In the genomic region with DNA sequence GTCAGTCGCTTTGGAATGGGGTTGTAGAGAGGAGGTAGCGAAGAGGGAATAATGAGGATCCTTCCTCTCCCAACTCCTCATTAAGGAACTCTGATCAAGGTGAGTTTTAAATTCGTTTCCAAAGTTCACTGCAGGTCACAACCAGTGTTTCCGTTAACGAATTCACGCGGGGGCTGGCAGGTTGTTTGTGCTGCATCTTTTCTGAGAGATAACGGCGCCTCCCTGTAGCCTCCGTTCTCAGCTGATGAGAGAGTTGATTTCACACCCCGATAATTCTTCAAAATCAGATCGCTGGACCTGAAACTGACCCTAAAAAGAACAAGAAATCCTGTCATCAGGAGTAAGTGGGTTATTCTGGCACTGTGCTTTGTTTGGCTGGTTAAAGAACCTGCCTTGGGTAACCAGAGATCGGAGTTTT, we compare ENCODE assay signal across 8 cellular contexts. TPM values are rescaled to one million over a fixed set of nuclear protein-coding genes. Genes with fewer than 3 reads are reported as not detected.
DNase-seq lines count a peak whose midpoint lies in the region; ATAC-seq and TF ChIP-seq lines count a peak whose summit lies in the region.

No MANE protein-coding gene starts in this region.

- peak overlapping the region; percentile 53 to 56 for H3K4me3 ChIP-seq in foreskin fibroblast (ENCODE audit: low read depth in 1 of 2, low read length in 2 of 2)

- ATAC-seq in stimulated activated naive CD8-positive, alpha-beta T cell treated with anti-CD3 and anti-CD28 coated beads, Interleukin-15, Interleukin-2, amounts not matched to agents 100 U/mL and 50 U/mL, for 24 hours: no peak
- peak; percentile 24 for ATAC-seq in activated CD8-positive, alpha-beta T cell treated with anti-CD3 and anti-CD28 coated beads for 36 hours

- H3K36me3 Mint-ChIP-seq in stimulated activated naive CD8-positive, alpha-beta T cell treated with anti-CD3 and anti-CD28 coated beads, Interleukin-15, Interleukin-2, amounts not matched to agents 100 ng/mL and 50 ng/mL, for 24 hours (ENCODE audit: low read depth): peaks cover 4% of the 10 kb centered on the region
- peaks cover 4% of the 10 kb centered on the region for H3K36me3 Mint-ChIP-seq in activated CD8-positive, alpha-beta T cell treated with anti-CD3 and anti-CD28 coated beads for 36 hours (ENCODE audit: low read depth)

- peaks cover 53% of the 10 kb centered on the region for H3K27me3 Mint-ChIP-seq in stimulated activated naive CD8-positive, alpha-beta T cell treated with anti-CD3 and anti-CD28 coated beads, Interleukin-15, Interleukin-2, amounts not matched to agents 100 ng/mL and 50 ng/mL, for 24 hours
- H3K27me3 Mint-ChIP-seq in activated CD8-positive, alpha-beta T cell treated with anti-CD3 and anti-CD28 coated beads for 36 hours: peaks cover 19% of the 10 kb centered on the region

- H3K4me3 Mint-ChIP-seq in stimulated activated naive CD8-positive, alpha-beta T cell treated with anti-CD3 and anti-CD28 coated beads, Interleukin-15, Interleukin-2, amounts not matched to agents 100 ng/mL and 50 ng/mL, for 24 hours: peak overlapping the region; percentile 86
- H3K4me3 Mint-ChIP-seq in activated CD8-positive, alpha-beta T cell treated with anti-CD3 and anti-CD28 coated beads for 36 hours: peak overlapping the region; percentile 81

- TF ChIP-seq CTCF in activated CD8-positive, alpha-beta T cell treated with anti-CD3 and anti-CD28 coated beads for 36 hours (IDR thresholded peaks at IDR 0.05): no peak
- no peak for TF ChIP-seq CTCF in foreskin fibroblast (IDR thresholded peaks at IDR 0.05; ENCODE audit: low read depth, low read length)

- CTCF ChIA-PET in activated CD8-positive, alpha-beta T cell treated with anti-CD3 and anti-CD28 coated beads for 36 hours (lab: Charles Lee): interaction anchor here (0.7 to 6.2 kb wide), 5 partner anchors 10 to 263 kb away, joined by 3 to 31 read pairs (median 3); a partner anchor contains a TSS

- DNase-seq in stimulated activated naive CD8-positive, alpha-beta T cell treated with anti-CD3 and anti-CD28 coated beads, Interleukin-15, Interleukin-2, amounts not matched to agents 100 U/mL and 50 U/mL, for 24 hours: no peak
- peak; percentile 69 for DNase-seq in activated CD8-positive, alpha-beta T cell treated with anti-CD3 and anti-CD28 coated beads for 36 hours
- peak in 1 of 2 donors; percentile 32 for DNase-seq in foreskin fibroblast
- no peak for DNase-seq in UCSD-AML1 (lab: John Stamatoyannopoulos, UW; ENCODE audit: unreplicated experiment)
- DNase-seq in NK-92 (lab: John Stamatoyannopoulos, UW; ENCODE audit: unreplicated experiment): no peak
- DNase-seq in AG20443 (ENCODE audit: low spot score): no peak
- DNase-seq in hippocampal formation (lab: John Stamatoyannopoulos, UW): no peak

- peaks cover 70% of the 10 kb centered on the region for H3K4me1 Mint-ChIP-seq in stimulated activated naive CD8-positive, alpha-beta T cell treated with anti-CD3 and anti-CD28 coated beads, Interleukin-15, Interleukin-2, amounts not matched to agents 100 ng/mL and 50 ng/mL, for 24 hours (ENCODE audit: low read depth)
- H3K4me1 Mint-ChIP-seq in activated CD8-positive, alpha-beta T cell treated with anti-CD3 and anti-CD28 coated beads for 36 hours (ENCODE audit: low read depth): peaks cover 50% of the 10 kb centered on the region

- intact Hi-C loops in activated CD8-positive, alpha-beta T cell treated with anti-CD3 and anti-CD28 coated beads for 36 hours (cut with micrococcal nuclease): loop anchor here (5.0 kb wide), 1 partner anchor 220 kb away; no protein-coding TSS in a partner anchor

- POLR2A ChIA-PET in activated CD8-positive, alpha-beta T cell treated with anti-CD3 and anti-CD28 coated beads for 36 hours (lab: Charles Lee): interaction anchor here (1.0 to 2.2 kb wide), 6 partner anchors 9 to 239 kb away, joined by 3 to 9 read pairs (median 4); a partner anchor contains a TSS

- H3K27ac Mint-ChIP-seq in stimulated activated naive CD8-positive, alpha-beta T cell treated with anti-CD3 and anti-CD28 coated beads, Interleukin-15, Interleukin-2, amounts not matched to agents 100 ng/mL and 50 ng/mL, for 24 hours: peak overlapping the region; percentile 89
- peak overlapping the region; percentile 43 for H3K27ac Mint-ChIP-seq in activated CD8-positive, alpha-beta T cell treated with anti-CD3 and anti-CD28 coated beads for 36 hours

- H3K9me3 Mint-ChIP-seq in stimulated activated naive CD8-positive, alpha-beta T cell treated with anti-CD3 and anti-CD28 coated beads, Interleukin-15, Interleukin-2, amounts not matched to agents 100 ng/mL and 50 ng/mL, for 24 hours: no peaks in the 10 kb centered on the region
- no peaks in the 10 kb centered on the region for H3K9me3 Mint-ChIP-seq in activated CD8-positive, alpha-beta T cell treated with anti-CD3 and anti-CD28 coated beads for 36 hours

RNA-seq across cellular contexts. Expression of a gene that starts 33.2 kb away (rescaled TPM):
- 10 to 100 TPM; 58.4 to 63.5 TPM for total RNA-seq in activated CD8-positive, alpha-beta T cell treated with anti-CD3 and anti-CD28 coated beads for 36 hours

RNA-seq across cellular contexts. Expression of a gene that starts 51.1 kb away (rescaled TPM):
- total RNA-seq in activated CD8-positive, alpha-beta T cell treated with anti-CD3 and anti-CD28 coated beads for 36 hours: 10 to 100 TPM; 12.8 to 16.1 TPM
